8 cellular contexts compared by ENCODE assay signal in genomic region chrX:102712967-102713677, GRCh38. TPM values are rescaled to one million over a fixed set of nuclear protein-coding genes. Genes with fewer than 3 reads are reported as not detected.
DNase-seq lines count a peak whose midpoint lies in the region; ATAC-seq and TF ChIP-seq lines count a peak whose summit lies in the region.

No MANE protein-coding gene starts in this region.

- H3K27ac ChIP-seq in fibroblast of lung (ENCODE audit: insufficient read depth, low read length): peak overlapping the region; percentile 59
- peak overlapping the region; percentile 47 to 56 for H3K27ac ChIP-seq in mucosa of rectum (ENCODE audit: low read depth in 2 of 2, low read length in 2 of 2)

- no peaks in the 10 kb centered on the region for H3K36me3 Mint-ChIP-seq in activated T-helper 1 cell treated with anti-CD3 and anti-CD28 coated beads, Interleukin-12 subunit alpha, Interleukin-12 subunit beta, Interleukin-2, Interleukin-4 antibody, amounts not matched to agents 30 ng/mL and 10 ng/mL and 1 ng/mL, durations not matched to agents 14 hours and 24 hours and 36 hours (ENCODE audit: low read depth)

- intact Hi-C loops in activated T-helper 1 cell treated with anti-CD3 and anti-CD28 coated beads, Interleukin-12 subunit alpha, Interleukin-12 subunit beta, Interleukin-2, Interleukin-4 antibody, amounts not matched to agents 30 ng/mL and 10 ng/mL and 1 ng/mL, durations not matched to agents 14 hours and 24 hours and 36 hours (cut with micrococcal nuclease): no loop called here

- no peaks in the 10 kb centered on the region for H3K9me3 ChIP-seq in fibroblast of lung (ENCODE audit: control insufficient read depth, insufficient read depth, low read depth, low read length)
- H3K9me3 ChIP-seq in mucosa of rectum (ENCODE audit: control insufficient read depth in 2 of 2, low read length in 2 of 2): no peaks in the 10 kb centered on the region

- peak overlapping the region; percentile 66 for H3K4me2 ChIP-seq in fibroblast of lung (ENCODE audit: extremely low read depth, insufficient read depth, low read length)

- ATAC-seq in HG02588 (IDR thresholded peaks at IDR 0.05; ENCODE audit: unreplicated experiment) (no peak), HG03097 (IDR thresholded peaks at IDR 0.05; ENCODE audit: low FRiP score, unreplicated experiment) (no peak)

- no peaks in the 10 kb centered on the region for H3K79me2 ChIP-seq in fibroblast of lung (ENCODE audit: control insufficient read depth, insufficient read depth, low read length)

- H3K27me3 ChIP-seq in fibroblast of lung (ENCODE audit: control insufficient read depth, insufficient read depth, low read length) (no peaks in the 10 kb centered on the region), mucosa of rectum (ENCODE audit: control insufficient read depth in 2 of 2, insufficient read depth in 2 of 2, low read length in 2 of 2) (no peaks in the 10 kb centered on the region)

- no peaks in the 10 kb centered on the region for H3K4me1 Mint-ChIP-seq in activated T-helper 1 cell treated with anti-CD3 and anti-CD28 coated beads, Interleukin-12 subunit alpha, Interleukin-12 subunit beta, Interleukin-2, Interleukin-4 antibody, amounts not matched to agents 30 ng/mL and 10 ng/mL and 1 ng/mL, durations not matched to agents 14 hours and 24 hours and 36 hours (ENCODE audit: low read depth)

- POLR2A ChIA-PET in GM10248 (lab: Yijun Ruan, JAX): no interaction called here

- no peak for DNase-seq in GM10248 (ENCODE audit: extremely low spot score)
- peak; percentile 30 for DNase-seq in NCI-H1436 treated with DMSO at 0.1 percent for 48 hours (lab: John Stamatoyannopoulos, UW)
- DNase-seq in activated T-helper 1 cell treated with anti-CD3 and anti-CD28 coated beads, Interleukin-12 subunit alpha, Interleukin-12 subunit beta, Interleukin-2, Interleukin-4 antibody, amounts not matched to agents 30 ng/mL and 10 ng/mL and 1 ng/mL, durations not matched to agents 14 hours and 24 hours and 36 hours (ENCODE audit: low spot score): no peak
- peak; percentile 54 to 55 for DNase-seq in fibroblast of lung (ENCODE audit: low read depth in 2 of 2)
- DNase-seq in ureter (ENCODE audit: low spot score): peak; percentile 63

- peak overlapping the region; percentile 78 for H2AFZ ChIP-seq in fibroblast of lung (ENCODE audit: low read length)

- H3K36me3 ChIP-seq in fibroblast of lung (ENCODE audit: control insufficient read depth, insufficient read depth, low read length) (no peaks in the 10 kb centered on the region), mucosa of rectum (ENCODE audit: control insufficient read depth in 2 of 2, insufficient read depth in 2 of 2, low read length in 2 of 2) (no peaks in the 10 kb centered on the region)

- H3K27ac Mint-ChIP-seq in activated T-helper 1 cell treated with anti-CD3 and anti-CD28 coated beads, Interleukin-12 subunit alpha, Interleukin-12 subunit beta, Interleukin-2, Interleukin-4 antibody, amounts not matched to agents 30 ng/mL and 10 ng/mL and 1 ng/mL, durations not matched to agents 14 hours and 24 hours and 36 hours: no peak overlapping the region

- H3K4me3 ChIP-seq in fibroblast of lung (replicated peaks in 1 of 4; ENCODE audit: control extremely low read depth in 1 of 4, insufficient read depth in 1 of 4, low read depth in 3 of 4, low read length in 4 of 4): peak overlapping the region; percentile 64 to 80 (median 70)
- peak overlapping the region; percentile 67 to 77 for H3K4me3 ChIP-seq in mucosa of rectum (ENCODE audit: low read length in 2 of 2)

- peaks cover 26% of the 10 kb centered on the region for H3K27me3 Mint-ChIP-seq in activated T-helper 1 cell treated with anti-CD3 and anti-CD28 coated beads, Interleukin-12 subunit alpha, Interleukin-12 subunit beta, Interleukin-2, Interleukin-4 antibody, amounts not matched to agents 30 ng/mL and 10 ng/mL and 1 ng/mL, durations not matched to agents 14 hours and 24 hours and 36 hours (ENCODE audit: insufficient read depth)

- H3K4me3 Mint-ChIP-seq in activated T-helper 1 cell treated with anti-CD3 and anti-CD28 coated beads, Interleukin-12 subunit alpha, Interleukin-12 subunit beta, Interleukin-2, Interleukin-4 antibody, amounts not matched to agents 30 ng/mL and 10 ng/mL and 1 ng/mL, durations not matched to agents 14 hours and 24 hours and 36 hours: peak overlapping the region; percentile 68

- H3K9ac ChIP-seq in fibroblast of lung (ENCODE audit: insufficient read depth, low read length): peak overlapping the region; percentile 58
- peak overlapping the region; percentile 68 to 69 for H3K9ac ChIP-seq in mucosa of rectum (ENCODE audit: low read depth in 1 of 2, low read length in 2 of 2)

- no peaks in the 10 kb centered on the region for H3K9me3 Mint-ChIP-seq in activated T-helper 1 cell treated with anti-CD3 and anti-CD28 coated beads, Interleukin-12 subunit alpha, Interleukin-12 subunit beta, Interleukin-2, Interleukin-4 antibody, amounts not matched to agents 30 ng/mL and 10 ng/mL and 1 ng/mL, durations not matched to agents 14 hours and 24 hours and 36 hours

- TF ChIP-seq CTCF in GM10248 (IDR thresholded peaks at IDR 0.05; ENCODE audit: control extremely low read depth, extremely low read depth, low read depth, missing control alignments): peak; percentile 24
- TF ChIP-seq CTCF in fibroblast of lung (conservative IDR thresholded peaks at IDR 0.05 in 1 of 2, IDR thresholded peaks at IDR 0.05 in 1 of 2; ENCODE audit: low read depth in 1 of 2, low read length in 2 of 2): peak; percentile 59 to 69

- H4K20me1 ChIP-seq in fibroblast of lung (ENCODE audit: control insufficient read depth, extremely low read depth, insufficient read depth, low read length): no peaks in the 10 kb centered on the region

- CTCF ChIA-PET in GM10248 (lab: Yijun Ruan, JAX): no interaction called here

- H3K4me1 ChIP-seq in fibroblast of lung (ENCODE audit: control insufficient read depth, extremely low read depth, insufficient read depth, low read length) (no peaks in the 10 kb centered on the region), mucosa of rectum (ENCODE audit: control insufficient read depth in 2 of 2, insufficient read depth in 2 of 2, low read length in 2 of 2) (no peaks in the 10 kb centered on the region)

RNA-seq across cellular contexts. Expression of gene GPRASP2, which starts 0.9 kb away (rescaled TPM):
- 0.10 and 0.15 TPM in 2 replicates for total RNA-seq in activated T-helper 1 cell treated with anti-CD3 and anti-CD28 coated beads, Interleukin-12 subunit alpha, Interleukin-12 subunit beta, Interleukin-2, Interleukin-4 antibody, amounts not matched to agents 30 ng/mL and 10 ng/mL and 1 ng/mL, durations not matched to agents 14 hours and 24 hours and 36 hours
- total RNA-seq in fibroblast of lung (16.9 and 24.6 TPM in 2 replicates), ureter (12.2 TPM)
- 8.8 and 12.9 TPM in 2 replicates for polyA plus RNA-seq in fibroblast of lung
- polyA plus RNA-seq in fibroblast of lung (2012): 7.5 and 11.6 TPM in 2 replicates
- polyA minus RNA-seq in fibroblast of lung (ENCODE audit: low replicate concordance): 9.4 TPM in 2 replicates

RNA-seq across cellular contexts. Expression of gene GPRASP3, which starts 7.4 kb away (rescaled TPM):
- 0.65 and 0.88 TPM in 2 replicates for total RNA-seq in activated T-helper 1 cell treated with anti-CD3 and anti-CD28 coated beads, Interleukin-12 subunit alpha, Interleukin-12 subunit beta, Interleukin-2, Interleukin-4 antibody, amounts not matched to agents 30 ng/mL and 10 ng/mL and 1 ng/mL, durations not matched to agents 14 hours and 24 hours and 36 hours
- total RNA-seq in fibroblast of lung: 5.9 and 9.7 TPM in 2 replicates
- polyA plus RNA-seq in fibroblast of lung: 6.4 and 7.3 TPM in 2 replicates
- 4.0 and 5.0 TPM in 2 replicates for polyA plus RNA-seq in fibroblast of lung (2012)
- 1.7 and 2.5 TPM in 2 replicates for polyA minus RNA-seq in fibroblast of lung (ENCODE audit: low replicate concordance)
- 6.5 TPM for total RNA-seq in ureter

Comparison
In these comparisons a context has a peak if more than half of its experiments do, and no peak if none do; other contexts are left out.
1. DNase-seq: peak in NCI-H1436 treated with DMSO at 0.1 percent for 48 hours (single experiment), fibroblast of lung (2 of 2) and ureter (single experiment); none in GM10248 (single experiment) and activated T-helper 1 cell treated with anti-CD3 and anti-CD28 coated beads, Interleukin-12 subunit alpha, Interleukin-12 subunit beta, Interleukin-2, Interleukin-4 antibody, amounts not matched to agents 30 ng/mL and 10 ng/mL and 1 ng/mL, durations not matched to agents 14 hours and 24 hours and 36 hours (single experiment).
2. RNA of gene GPRASP2, which starts 0.9 kb away (total RNA-seq): 16.9 to 24.6 TPM in fibroblast of lung and 12.2 TPM in ureter (single experiment); 0.10 to 0.15 TPM in activated T-helper 1 cell treated with anti-CD3 and anti-CD28 coated beads, Interleukin-12 subunit alpha, Interleukin-12 subunit beta, Interleukin-2, Interleukin-4 antibody, amounts not matched to agents 30 ng/mL and 10 ng/mL and 1 ng/mL, durations not matched to agents 14 hours and 24 hours and 36 hours; every median in the first group is over 10 times any median in the second.